11 cellular contexts compared by ENCODE assay signal in genomic region chr2:23637011-23637778, GRCh38.
DNase-seq lines count a peak whose midpoint lies in the region; ATAC-seq and TF ChIP-seq lines count a peak whose summit lies in the region.
"Had no signal": no experiment of that assay in that cellular context is flagged by ENCODE, and none has a peak within 500 bp of the region (broad histone marks: within the 10 kb centered on the region; RNA-seq: fewer than 3 reads in every experiment).

No MANE protein-coding gene starts in this region.

- peaks cover 2% of the 10 kb centered on the region for H3K27me3 Mint-ChIP-seq in HFFc6 (ENCODE audit: insufficient read depth)
- H3K27me3 Mint-ChIP-seq in activated CD4-positive, alpha-beta T cell treated with anti-CD3 and anti-CD28 coated beads, Interleukin-2, amount 10 ng/mL, durations not matched to agents 24 days and 14 days: no peaks in the 10 kb centered on the region

- H3K36me3 ChIP-seq in stomach smooth muscle (ENCODE audit: control insufficient read depth in 2 of 2, insufficient read depth in 2 of 2, low read length in 2 of 2): peaks cover 3 to 5% of the 10 kb centered on the region in 2 donors

- H3K9me3 ChIP-seq in stomach smooth muscle (ENCODE audit: control insufficient read depth in 2 of 2, low read length in 2 of 2): no peaks in the 10 kb centered on the region
- H3K9me3 ChIP-seq: mucosa of descending colon had no signal

- DNase-seq in HFFc6: peak; percentile 66
- DNase-seq in cardiac fibroblast (ENCODE audit: low read depth in 2 of 2): peak; percentile 74 to 87
- DNase-seq in iris pigment epithelial cell (ENCODE audit: low read depth): peak; percentile 63
- no peak for DNase-seq in activated CD4-positive, CD25-positive, alpha-beta regulatory T cell (lab: John Stamatoyannopoulos, UW)
- no peak for DNase-seq in activated CD4-positive, alpha-beta T cell treated with anti-CD3 and anti-CD28 coated beads, Interleukin-2, amount 10 ng/mL, durations not matched to agents 24 days and 14 days

- peak overlapping the region; percentile 14 to 29 for H3K9ac ChIP-seq in stomach smooth muscle (ENCODE audit: low read length in 2 of 2)
- H3K9ac ChIP-seq: KMS-11 had no signal

- H3K4me1 Mint-ChIP-seq in HFFc6 (ENCODE audit: low read depth): peaks cover 17% of the 10 kb centered on the region
- peaks cover 2% of the 10 kb centered on the region for H3K4me1 Mint-ChIP-seq in activated CD4-positive, alpha-beta T cell treated with anti-CD3 and anti-CD28 coated beads, Interleukin-2, amount 10 ng/mL, durations not matched to agents 24 days and 14 days

- peak overlapping the region; percentile 24 for H3K27ac ChIP-seq in stomach smooth muscle (ENCODE audit: low read length)
- H3K27ac ChIP-seq: epithelial cell of prostate, KMS-11, VCaP had no signal

- H3K4me1 ChIP-seq in stomach smooth muscle (ENCODE audit: control insufficient read depth, insufficient read depth, low read length): peaks cover 25% of the 10 kb centered on the region

- TF ChIP-seq CTCF in HFFc6 (IDR thresholded peaks at IDR 0.05): no peak
- TF ChIP-seq CTCF in cardiac fibroblast (IDR thresholded peaks at IDR 0.05; ENCODE audit: low read depth, low read length): no peak

- H3K4me3 ChIP-seq in cardiac fibroblast (replicated peaks in 1 of 2; ENCODE audit: low read depth in 2 of 2, low read length in 2 of 2) (no peak overlapping the region), stomach smooth muscle (ENCODE audit: low read length in 2 of 2) (peak overlapping the region in 1 of 2 donors; percentile 15)
- H3K4me3 ChIP-seq: mucosa of descending colon had no signal

- H3K27ac Mint-ChIP-seq in HFFc6: peak overlapping the region; percentile 92
- no peak overlapping the region for H3K27ac Mint-ChIP-seq in activated CD4-positive, alpha-beta T cell treated with anti-CD3 and anti-CD28 coated beads, Interleukin-2, amount 10 ng/mL, durations not matched to agents 24 days and 14 days

- ATAC-seq in HG02642 (IDR thresholded peaks at IDR 0.05; ENCODE audit: poor library complexity, unreplicated experiment): no peak

- H3K9me3 Mint-ChIP-seq in HFFc6: no peaks in the 10 kb centered on the region
- H3K9me3 Mint-ChIP-seq in activated CD4-positive, alpha-beta T cell treated with anti-CD3 and anti-CD28 coated beads, Interleukin-2, amount 10 ng/mL, durations not matched to agents 24 days and 14 days: no peaks in the 10 kb centered on the region

- H3K36me3 Mint-ChIP-seq in HFFc6 (ENCODE audit: low read depth): peaks cover 9% of the 10 kb centered on the region; the same call in 1 of the 2 replicates
- peaks cover 2% of the 10 kb centered on the region for H3K36me3 Mint-ChIP-seq in activated CD4-positive, alpha-beta T cell treated with anti-CD3 and anti-CD28 coated beads, Interleukin-2, amount 10 ng/mL, durations not matched to agents 24 days and 14 days (ENCODE audit: low read depth)

- H3K4me3 Mint-ChIP-seq in HFFc6: peak overlapping the region; percentile 45; the same call in 1 of the 2 replicates
- no peak overlapping the region for H3K4me3 Mint-ChIP-seq in activated CD4-positive, alpha-beta T cell treated with anti-CD3 and anti-CD28 coated beads, Interleukin-2, amount 10 ng/mL, durations not matched to agents 24 days and 14 days

- intact Hi-C loops in activated CD4-positive, alpha-beta T cell treated with anti-CD3 and anti-CD28 coated beads, Interleukin-2, amount 10 ng/mL, durations not matched to agents 24 days and 14 days (cut with micrococcal nuclease): no loop called here

- no peaks in the 10 kb centered on the region for H3K27me3 ChIP-seq in stomach smooth muscle (ENCODE audit: control insufficient read depth in 1 of 2, insufficient read depth in 2 of 2, low read length in 2 of 2)

Comparison
In these comparisons a context has a peak if more than half of its experiments do, and no peak if none do; other contexts are left out.
1. DNase-seq: peak in HFFc6 (single experiment), cardiac fibroblast (2 of 2) and iris pigment epithelial cell (single experiment); none in activated CD4-positive, CD25-positive, alpha-beta regulatory T cell (0 of 4) and activated CD4-positive, alpha-beta T cell treated with anti-CD3 and anti-CD28 coated beads, Interleukin-2, amount 10 ng/mL, durations not matched to agents 24 days and 14 days (single experiment).